Comparison of ENCODE assay signal across 8 cellular contexts in the genomic region with DNA sequence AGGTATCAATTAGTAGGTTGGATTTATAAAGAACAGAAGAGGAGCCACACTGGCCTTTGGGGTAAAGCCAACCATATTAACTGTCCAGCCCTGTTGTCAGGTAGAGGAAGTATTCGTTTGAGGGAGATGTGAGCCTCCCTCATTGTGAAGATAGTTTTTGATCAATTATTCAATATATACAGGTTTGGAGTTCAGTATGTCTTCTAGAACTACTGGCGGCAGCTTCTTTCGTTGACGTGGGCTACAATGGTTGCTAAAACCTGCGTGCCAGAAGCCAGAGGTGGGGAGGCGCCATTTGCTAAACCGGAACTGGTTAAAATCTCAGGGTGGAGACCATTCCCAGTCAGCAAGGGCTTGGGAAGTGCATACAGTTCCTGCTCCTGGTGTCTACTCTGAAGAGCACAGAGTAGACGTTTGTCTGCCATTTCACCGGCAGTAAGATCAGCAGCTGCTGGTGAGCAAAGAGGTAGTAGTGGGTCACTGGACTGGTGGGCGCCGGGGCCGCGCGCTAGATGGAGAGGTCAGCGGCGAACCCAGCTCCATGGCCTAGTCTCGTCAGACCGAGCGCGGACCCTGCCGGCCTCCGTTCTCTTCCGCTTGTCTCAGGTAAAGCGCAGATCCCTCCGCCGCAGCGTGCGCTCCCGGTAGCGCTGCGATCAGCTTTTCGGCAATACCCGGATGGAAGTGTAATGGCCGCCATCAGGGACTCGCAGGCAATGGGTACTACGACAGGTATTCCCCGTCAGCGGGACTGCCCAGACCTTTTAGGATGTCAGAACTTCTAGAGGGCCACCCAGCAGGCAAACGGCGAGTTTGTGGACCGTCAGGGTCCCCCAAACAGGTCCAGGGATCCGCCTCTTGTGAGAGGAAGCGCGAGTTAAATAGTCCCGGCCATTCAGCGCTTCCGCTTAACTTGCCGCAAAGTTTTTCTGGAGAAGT. TPM values are rescaled to one million over a fixed set of nuclear protein-coding genes. Genes with fewer than 3 reads are reported as not detected.
A peak's percentile ranks its signal among the peaks of the same experiment; 100 is the strongest.
DNase-seq lines count a peak whose midpoint lies in the region; ATAC-seq and TF ChIP-seq lines count a peak whose summit lies in the region.

A gene with protein sequence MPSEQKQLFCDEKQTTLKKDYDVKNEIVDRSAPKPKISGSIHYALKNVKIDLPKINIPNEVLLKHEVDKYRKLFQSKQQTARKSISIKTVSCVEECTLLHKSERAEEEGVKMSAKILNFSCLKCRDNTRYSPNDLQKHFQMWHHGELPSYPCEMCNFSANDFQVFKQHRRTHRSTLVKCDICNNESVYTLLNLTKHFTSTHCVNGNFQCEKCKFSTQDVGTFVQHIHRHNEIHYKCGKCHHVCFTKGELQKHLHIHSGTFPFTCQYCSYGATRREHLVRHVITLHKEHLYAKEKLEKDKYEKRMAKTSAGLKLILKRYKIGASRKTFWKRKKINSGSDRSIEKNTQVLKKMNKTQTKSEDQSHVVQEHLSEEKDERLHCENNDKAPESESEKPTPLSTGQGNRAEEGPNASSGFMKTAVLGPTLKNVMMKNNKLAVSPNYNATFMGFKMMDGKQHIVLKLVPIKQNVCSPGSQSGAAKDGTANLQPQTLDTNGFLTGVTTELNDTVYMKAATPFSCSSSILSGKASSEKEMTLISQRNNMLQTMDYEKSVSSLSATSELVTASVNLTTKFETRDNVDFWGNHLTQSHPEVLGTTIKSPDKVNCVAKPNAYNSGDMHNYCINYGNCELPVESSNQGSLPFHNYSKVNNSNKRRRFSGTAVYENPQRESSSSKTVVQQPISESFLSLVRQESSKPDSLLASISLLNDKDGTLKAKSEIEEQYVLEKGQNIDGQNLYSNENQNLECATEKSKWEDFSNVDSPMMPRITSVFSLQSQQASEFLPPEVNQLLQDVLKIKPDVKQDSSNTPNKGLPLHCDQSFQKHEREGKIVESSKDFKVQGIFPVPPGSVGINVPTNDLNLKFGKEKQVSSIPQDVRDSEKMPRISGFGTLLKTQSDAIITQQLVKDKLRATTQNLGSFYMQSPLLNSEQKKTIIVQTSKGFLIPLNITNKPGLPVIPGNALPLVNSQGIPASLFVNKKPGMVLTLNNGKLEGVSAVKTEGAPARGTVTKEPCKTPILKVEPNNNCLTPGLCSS (N-terminal part only) (plus strand): TSS at position 911 of the 939 bp plus-strand sequence. CDS start 26,026 bp downstream, outside the sequence.

- in situ Hi-C loops in GM23248 (cut with MboI) = no loop called here

- H3K36me3 ChIP-seq in GM23248 (ENCODE audit: low read depth) = peaks cover 5% of the 10 kb centered on the region; the same call in 1 of the 2 replicates

- H2AFZ ChIP-seq in GM23248 = peak within 1 kb of the TSS; percentile 100

- peak; percentile 91 to 93 for ATAC-seq in natural killer cell treated with Interleukin-12 subunit alpha and Interleukin-12 subunit beta and Interleukin-15 and Interleukin-18, amount 100 ng/mL, for 72 hours

- H3K9me2 ChIP-seq in GM23248 (ENCODE audit: insufficient read depth) = no peaks in the 10 kb centered on the region

- peak within 1 kb of the TSS; percentile 86 for H3K4me2 ChIP-seq in GM23248 (ENCODE audit: unreplicated experiment)

- H3K27me3 ChIP-seq in GM23248 (replicated peaks; ENCODE audit: insufficient read depth) = 0 out of 2 replicates have a peak, but pooled peaks cover 3% of the 10 kb centered on the region

- WGBS in GM23248 (ENCODE audit: low coverage in 1 of 2, low lambda C conversion rate in 2 of 2, missing lambda C conversion rate in 2 of 2), 2 experiments = 9 to 10% methylated on average over 48 of the region's 48 CpGs

- H3K27ac Mint-ChIP-seq in activated T-helper 2 cell treated with anti-CD3 and anti-CD28 coated beads, Interferon-gamma antibody, Interleukin-2, Interleukin-4, amounts not matched to agents 10 μg/mL and 5 μg/mL and 100 μg/mL, durations not matched to agents 14 hours and 24 hours and 36 hours = peak within 1 kb of the TSS; percentile 100
- peak within 1 kb of the TSS; percentile 97 to 99 for H3K27ac Mint-ChIP-seq in natural killer cell treated with Interleukin-12 subunit alpha and Interleukin-12 subunit beta and Interleukin-15 and Interleukin-18, amount 100 ng/mL, for 72 hours

- H3F3A ChIP-seq in GM23248 (ENCODE audit: insufficient read depth) = no peaks in the 10 kb centered on the region; the same call in 1 of the 2 replicates

- peak within 1 kb of the TSS; percentile 94 for H3K4me3 Mint-ChIP-seq in activated T-helper 2 cell treated with anti-CD3 and anti-CD28 coated beads, Interferon-gamma antibody, Interleukin-2, Interleukin-4, amounts not matched to agents 10 μg/mL and 5 μg/mL and 100 μg/mL, durations not matched to agents 14 hours and 24 hours and 36 hours (ENCODE audit: low read depth)
- H3K4me3 Mint-ChIP-seq in natural killer cell treated with Interleukin-12 subunit alpha and Interleukin-12 subunit beta and Interleukin-15 and Interleukin-18, amount 100 ng/mL, for 72 hours = peak within 1 kb of the TSS; percentile 95

- H3K9me3 Mint-ChIP-seq in activated T-helper 2 cell treated with anti-CD3 and anti-CD28 coated beads, Interferon-gamma antibody, Interleukin-2, Interleukin-4, amounts not matched to agents 10 μg/mL and 5 μg/mL and 100 μg/mL, durations not matched to agents 14 hours and 24 hours and 36 hours = peaks cover 11% of the 10 kb centered on the region
- no peaks in the 10 kb centered on the region for H3K9me3 Mint-ChIP-seq in natural killer cell treated with Interleukin-12 subunit alpha and Interleukin-12 subunit beta and Interleukin-15 and Interleukin-18, amount 100 ng/mL, for 72 hours

- DNase-seq in EH (ENCODE audit: low read depth) = peak; percentile 92
- DNase-seq in GM23248 = peak; percentile 98
- peak; percentile 92 to 97 for DNase-seq in Kasumi-1 (lab: John Stamatoyannopoulos, UW)
- DNase-seq in RPMI8226 = peak; percentile 95
- DNase-seq in activated T-helper 2 cell treated with anti-CD3 and anti-CD28 coated beads, Interferon-gamma antibody, Interleukin-2, Interleukin-4, amounts not matched to agents 10 μg/mL and 5 μg/mL and 100 μg/mL, durations not matched to agents 14 hours and 24 hours and 36 hours (ENCODE audit: low spot score) = peak; percentile 90
- DNase-seq in fibroblast of pulmonary artery (ENCODE audit: low read depth) = peak; percentile 99
- DNase-seq in natural killer cell treated with Interleukin-12 subunit alpha and Interleukin-12 subunit beta and Interleukin-15 and Interleukin-18, amount 100 ng/mL, for 72 hours (ENCODE audit: low spot score) = peak; percentile 92
- DNase-seq in stimulated activated naive CD4-positive, alpha-beta T cell treated with Interleukin-2 at 50 U/mL for 16 hours (lab: John Stamatoyannopoulos, UW) = peak; percentile 86

- H3K27ac ChIP-seq in GM23248 = peak within 1 kb of the TSS; percentile 93

- H3K9me3 ChIP-seq in GM23248 (ENCODE audit: low read depth) = no peaks in the 10 kb centered on the region

- H3K4me1 Mint-ChIP-seq in activated T-helper 2 cell treated with anti-CD3 and anti-CD28 coated beads, Interferon-gamma antibody, Interleukin-2, Interleukin-4, amounts not matched to agents 10 μg/mL and 5 μg/mL and 100 μg/mL, durations not matched to agents 14 hours and 24 hours and 36 hours (ENCODE audit: low read depth) = peaks cover 26% of the 10 kb centered on the region
- H3K4me1 Mint-ChIP-seq in natural killer cell treated with Interleukin-12 subunit alpha and Interleukin-12 subunit beta and Interleukin-15 and Interleukin-18, amount 100 ng/mL, for 72 hours (ENCODE audit: low read depth in 2 of 2) = peaks cover 9 to 13% of the 10 kb centered on the region in 2 donors

- peak within 1 kb of the TSS; percentile 89 for H3K9ac ChIP-seq in GM23248

- no peak for TF ChIP-seq CTCF in fibroblast of pulmonary artery (IDR thresholded peaks at IDR 0.05; ENCODE audit: low read length, missing control alignments)

- H3K4me3 ChIP-seq in GM23248 (peak within 1 kb of the TSS; percentile 95), fibroblast of pulmonary artery (replicated peaks; ENCODE audit: low read depth, low read length) (peak within 1 kb of the TSS; percentile 80)

- H3K36me3 Mint-ChIP-seq in activated T-helper 2 cell treated with anti-CD3 and anti-CD28 coated beads, Interferon-gamma antibody, Interleukin-2, Interleukin-4, amounts not matched to agents 10 μg/mL and 5 μg/mL and 100 μg/mL, durations not matched to agents 14 hours and 24 hours and 36 hours (ENCODE audit: low read depth) = peaks cover 28% of the 10 kb centered on the region
- peaks cover 16% of the 10 kb centered on the region for H3K36me3 Mint-ChIP-seq in natural killer cell treated with Interleukin-12 subunit alpha and Interleukin-12 subunit beta and Interleukin-15 and Interleukin-18, amount 100 ng/mL, for 72 hours

- no peaks in the 10 kb centered on the region for H4K20me1 ChIP-seq in GM23248 (ENCODE audit: insufficient read depth)

- H3K27me3 Mint-ChIP-seq in activated T-helper 2 cell treated with anti-CD3 and anti-CD28 coated beads, Interferon-gamma antibody, Interleukin-2, Interleukin-4, amounts not matched to agents 10 μg/mL and 5 μg/mL and 100 μg/mL, durations not matched to agents 14 hours and 24 hours and 36 hours (ENCODE audit: low read depth) = peaks cover 20% of the 10 kb centered on the region
- H3K27me3 Mint-ChIP-seq in natural killer cell treated with Interleukin-12 subunit alpha and Interleukin-12 subunit beta and Interleukin-15 and Interleukin-18, amount 100 ng/mL, for 72 hours = peaks cover 15 to 19% of the 10 kb centered on the region in 2 donors

- intact Hi-C loops in activated T-helper 2 cell treated with anti-CD3 and anti-CD28 coated beads, Interferon-gamma antibody, Interleukin-2, Interleukin-4, amounts not matched to agents 10 μg/mL and 5 μg/mL and 100 μg/mL, durations not matched to agents 14 hours and 24 hours and 36 hours (cut with micrococcal nuclease) = loop anchor here (1.0 to 5.0 kb wide), 7 partner anchors 39 to 458 kb away; a partner anchor contains a TSS

- peaks cover 12% of the 10 kb centered on the region for H3K4me1 ChIP-seq in GM23248 (ENCODE audit: insufficient read depth)

- H3K79me2 ChIP-seq in GM23248 (ENCODE audit: insufficient read depth) = peaks cover 18% of the 10 kb centered on the region

RNA-seq across cellular contexts. Expression of the gene that starts here (rescaled TPM):
- total RNA-seq in GM23248 (2014; rRNA removed; shearing (Covaris generic)) = 8.9 and 11.3 TPM in 2 replicates
- 6.2 and 6.8 TPM in 2 replicates for polyA plus RNA-seq in GM23248 (2016; fragmentation: Nextera tagmentation; extraction: Ambion mirVana)
- total RNA-seq in activated T-helper 2 cell treated with anti-CD3 and anti-CD28 coated beads, Interferon-gamma antibody, Interleukin-2, Interleukin-4, amounts not matched to agents 10 μg/mL and 5 μg/mL and 100 μg/mL, durations not matched to agents 14 hours and 24 hours and 36 hours = 16.0 and 18.0 TPM in 2 replicates
- 10 to 100 TPM; 21.1 to 27.7 TPM for total RNA-seq in natural killer cell treated with Interleukin-12 subunit alpha and Interleukin-12 subunit beta and Interleukin-15 and Interleukin-18, amount 100 ng/mL, for 72 hours

Comparison
In these comparisons a context has a peak if more than half of its experiments do, and no peak if none do; other contexts are left out.
1. Peak in every context shown above with its lines: DNase-seq, ATAC-seq, H3K4me3 ChIP-seq and H3K27ac ChIP-seq.